In genomic region chr2:8983571-8983970, GRCh38 we compare ENCODE assay signal across 2 cellular contexts.
TF ChIP-seq lines count a peak whose summit lies in the region.

No MANE protein-coding gene starts in this region.

TF ChIP-seq in GM23338, 12 proteins besides CTCF, POLR2A, EP300 and RAD21:
- TF ChIP-seq, protein P1, sequence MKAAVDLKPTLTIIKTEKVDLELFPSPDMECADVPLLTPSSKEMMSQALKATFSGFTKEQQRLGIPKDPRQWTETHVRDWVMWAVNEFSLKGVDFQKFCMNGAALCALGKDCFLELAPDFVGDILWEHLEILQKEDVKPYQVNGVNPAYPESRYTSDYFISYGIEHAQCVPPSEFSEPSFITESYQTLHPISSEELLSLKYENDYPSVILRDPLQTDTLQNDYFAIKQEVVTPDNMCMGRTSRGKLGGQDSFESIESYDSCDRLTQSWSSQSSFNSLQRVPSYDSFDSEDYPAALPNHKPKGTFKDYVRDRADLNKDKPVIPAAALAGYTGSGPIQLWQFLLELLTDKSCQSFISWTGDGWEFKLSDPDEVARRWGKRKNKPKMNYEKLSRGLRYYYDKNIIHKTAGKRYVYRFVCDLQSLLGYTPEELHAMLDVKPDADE (IDR thresholded peaks at IDR 0.05) = no peak
- TF ChIP-seq EZH2phosphoT487 (IDR thresholded peaks at IDR 0.05; ENCODE audit: unreplicated experiment) = no peak
- TF ChIP-seq JUNB (IDR thresholded peaks at IDR 0.05; ENCODE audit: unreplicated experiment) = no peak
- no peak for TF ChIP-seq CREB1 (CRISPR knock-in tag; IDR thresholded peaks at IDR 0.05; ENCODE audit: low read depth)
TF ChIP-seq in GM23338: peak in this region for 0.

TF ChIP-seq in SK-N-SH treated with all-trans-retinoic acid at 6 μM for 48 hours, 23 proteins besides CTCF, POLR2A, EP300 and RAD21 (continued from another document):
- TF ChIP-seq CSRNP3 (CRISPR knock-in tag; IDR thresholded peaks at IDR 0.05) = no peak
- no peak for TF ChIP-seq ISL1 (CRISPR knock-in tag; IDR thresholded peaks at IDR 0.05)
- TF ChIP-seq, protein P2, sequence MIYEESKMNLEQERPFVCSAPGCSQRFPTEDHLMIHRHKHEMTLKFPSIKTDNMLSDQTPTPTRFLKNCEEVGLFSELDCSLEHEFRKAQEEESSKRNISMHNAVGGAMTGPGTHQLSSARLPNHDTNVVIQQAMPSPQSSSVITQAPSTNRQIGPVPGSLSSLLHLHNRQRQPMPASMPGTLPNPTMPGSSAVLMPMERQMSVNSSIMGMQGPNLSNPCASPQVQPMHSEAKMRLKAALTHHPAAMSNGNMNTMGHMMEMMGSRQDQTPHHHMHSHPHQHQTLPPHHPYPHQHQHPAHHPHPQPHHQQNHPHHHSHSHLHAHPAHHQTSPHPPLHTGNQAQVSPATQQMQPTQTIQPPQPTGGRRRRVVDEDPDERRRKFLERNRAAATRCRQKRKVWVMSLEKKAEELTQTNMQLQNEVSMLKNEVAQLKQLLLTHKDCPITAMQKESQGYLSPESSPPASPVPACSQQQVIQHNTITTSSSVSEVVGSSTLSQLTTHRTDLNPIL (CRISPR knock-in tag; IDR thresholded peaks at IDR 0.05; ENCODE audit: low read depth) = no peak
